Comparison of ENCODE assay signal across 15 cellular contexts in the genomic region with DNA sequence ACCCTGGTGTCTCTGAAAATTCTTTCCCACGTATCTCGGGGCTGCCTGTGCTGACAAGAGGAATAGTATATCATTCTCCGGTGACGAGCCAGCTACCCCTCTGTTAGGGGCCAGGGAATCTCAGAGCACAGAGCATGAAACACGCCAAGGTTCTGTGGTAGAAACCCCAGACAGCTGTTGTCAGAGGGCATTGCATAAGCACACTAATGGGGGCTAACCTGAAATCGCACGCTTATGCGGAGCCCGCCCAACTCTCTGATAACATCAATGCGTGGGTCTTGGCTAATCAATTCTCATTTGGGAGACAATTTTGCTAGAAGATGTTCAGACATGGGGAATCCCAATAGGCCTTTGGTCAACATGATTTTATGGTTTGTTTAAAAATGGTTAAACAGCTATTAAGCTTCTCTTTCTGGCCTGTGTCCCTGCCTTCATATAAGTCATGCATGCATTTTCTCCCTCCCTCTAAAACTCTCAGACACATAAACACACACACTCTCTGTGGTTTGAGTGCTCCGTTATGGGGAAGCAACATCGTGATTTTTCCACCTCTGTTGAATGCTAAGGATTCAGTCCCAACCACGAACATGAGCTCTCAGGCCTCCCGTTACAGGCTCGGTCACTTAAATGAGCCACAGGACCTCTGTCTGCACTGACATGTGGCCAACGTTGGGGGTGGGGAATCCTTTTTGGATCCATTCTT.
DNase-seq lines count a peak whose midpoint lies in the region; ATAC-seq and TF ChIP-seq lines count a peak whose summit lies in the region.
"Had no signal": no experiment of that assay in that cellular context is flagged by ENCODE, and none has a peak within 500 bp of the region (broad histone marks: within the 10 kb centered on the region; RNA-seq: fewer than 3 reads in every experiment).

No MANE protein-coding gene starts in this region.

- H3K4me3 Mint-ChIP-seq in nephron progenitor cell, result no peak overlapping the region
- no peak overlapping the region for H3K4me3 Mint-ChIP-seq in osteocyte (ENCODE audit: unreplicated experiment)

- H3K27me3 Mint-ChIP-seq in nephron progenitor cell (ENCODE audit: low read depth, poor library complexity) (peaks cover 7% of the 10 kb centered on the region), osteocyte (ENCODE audit: unreplicated experiment) (peaks cover 56% of the 10 kb centered on the region)

- peak; percentile 9 for DNase-seq in NCI-H748 (lab: John Stamatoyannopoulos, UW; ENCODE audit: unreplicated experiment)
- DNase-seq in NCI-H748 treated with DMSO at 0.1 percent for 48 hours (lab: John Stamatoyannopoulos, UW), result no peak
- peak in 1 of 2 donors; percentile 20 for DNase-seq in left colon
- DNase-seq in nephron progenitor cell, result no peak
- DNase-seq in cerebellar cortex (ENCODE audit: low spot score), result no peak
- no peak for DNase-seq in NCI-H2081 (lab: John Stamatoyannopoulos, UW)
- DNase-seq in osteocyte (ENCODE audit: extremely low spot score, unreplicated experiment), result no peak
- no peak for DNase-seq in ACHN
- DNase-seq: C1 segment of cervical spinal cord; DMS 273 treated with DMSO at 0.1 percent for 48 hours; Karpas-422; MM.1S; NCI-H2029; NCI-H510A; NK-92 treated with Interleukin-12 subunit alpha and Interleukin-12 subunit beta, amount 100 ng/mL, for 24 hours had no signal

- intact Hi-C loops in left colon (cut with DNase I, micrococcal nuclease), result no loop called here

- ATAC-seq in left colon, result peak; percentile 21

- in situ Hi-C loops in ACHN (cut with HindIII; ENCODE audit: low pct_ligation_motif_present, low pct_unique_long_range_greater_than_20kb, low sequenced_read_pairs), result no loop called here

- H3K36me3 Mint-ChIP-seq in nephron progenitor cell (ENCODE audit: low read depth) (peaks cover 9% of the 10 kb centered on the region), osteocyte (ENCODE audit: unreplicated experiment) (no peaks in the 10 kb centered on the region)

- H3K27ac Mint-ChIP-seq in nephron progenitor cell (peak overlapping the region; percentile 73), osteocyte (ENCODE audit: unreplicated experiment) (no peak overlapping the region)

- H3K4me1 Mint-ChIP-seq in nephron progenitor cell (peaks cover 67% of the 10 kb centered on the region), osteocyte (ENCODE audit: unreplicated experiment) (no peaks in the 10 kb centered on the region)

- H3K9me3 Mint-ChIP-seq in nephron progenitor cell, result peaks cover 26% of the 10 kb centered on the region
- H3K9me3 Mint-ChIP-seq in osteocyte (ENCODE audit: unreplicated experiment), result peaks cover 11% of the 10 kb centered on the region

- TF ChIP-seq CTCF in nephron progenitor cell (IDR thresholded peaks at IDR 0.05) (no peak), osteocyte (IDR thresholded peaks at IDR 0.05) (no peak)
